ENCODE assay signal across 8 cellular contexts in the genomic region with DNA sequence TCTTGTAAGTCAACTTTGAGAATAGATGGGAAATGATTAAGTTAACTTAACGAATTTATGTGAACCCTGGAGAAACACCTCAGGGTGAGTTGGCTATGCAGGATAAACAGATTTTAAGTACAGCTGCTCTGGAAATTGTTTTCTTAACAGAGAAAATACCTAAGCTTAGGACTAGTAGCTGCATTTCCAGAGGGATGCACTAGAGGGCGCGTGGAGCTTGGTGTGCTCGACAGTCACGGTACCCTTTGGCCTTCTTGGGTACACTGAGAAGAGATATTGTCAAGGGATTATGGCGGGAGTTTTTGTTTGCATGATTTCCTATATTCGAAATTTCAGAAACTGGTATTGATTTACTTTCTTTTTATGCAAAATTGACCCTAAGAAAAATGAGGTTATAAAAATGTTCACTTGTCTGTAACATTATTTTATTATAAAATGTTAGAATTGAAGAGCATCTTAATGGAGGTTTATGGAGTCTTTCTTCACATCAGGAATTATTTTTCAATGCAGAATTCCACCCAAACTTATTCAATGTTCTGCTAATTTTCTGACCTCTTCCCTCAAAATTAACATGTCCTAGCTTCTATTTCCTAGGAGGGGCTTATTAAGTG. TPM values are rescaled to one million over a fixed set of nuclear protein-coding genes. Genes with fewer than 3 reads are reported as not detected.
DNase-seq lines count a peak whose midpoint lies in the region; ATAC-seq and TF ChIP-seq lines count a peak whose summit lies in the region.

No MANE protein-coding gene starts in this region.

- DNase-seq in GF-D8 (lab: John Stamatoyannopoulos, UW) (peak; percentile 2), GOT3 (lab: John Stamatoyannopoulos, UW) (peak; percentile 8), LNCaP clone FGC (ENCODE audit: low read depth) (peak; percentile 23), Peyer's patch (peak; percentile 56 to 86 (median 58)), foreskin keratinocyte (peak in 1 of 2 donors; percentile 21), nucleus accumbens (lab: John Stamatoyannopoulos, UW) (peak in 48 of 56 donors; percentile 2 to 89 (median 28)), thyroid gland (peak; percentile 81 to 86)
- peak; percentile 60 to 73 for DNase-seq in activated T-cell treated with anti-CD3 and anti-CD28 coated beads, Interleukin-2, amount 50 U/mL, for 72 hours

- H3K9me3 Mint-ChIP-seq in activated T-cell treated with anti-CD3 and anti-CD28 coated beads, Interleukin-2, amount 50 U/mL, for 72 hours = peaks cover 0 to 5% of the 10 kb centered on the region in 2 donors

- WGBS in thyroid gland, 2 donors = 2% methylated on average over 7 of the region's 7 CpGs

- peaks cover 20% of the 10 kb centered on the region for H3K27me3 Mint-ChIP-seq in activated T-cell treated with anti-CD3 and anti-CD28 coated beads, Interleukin-2, amount 50 U/mL, for 72 hours (ENCODE audit: low read depth)

- H3K4me3 Mint-ChIP-seq in activated T-cell treated with anti-CD3 and anti-CD28 coated beads, Interleukin-2, amount 50 U/mL, for 72 hours = no peak overlapping the region

- H3K4me3 ChIP-seq in LNCaP clone FGC (ENCODE audit: low read depth, low read length) = no peak overlapping the region
- no peak overlapping the region for H3K4me3 ChIP-seq in Peyer's patch
- H3K4me3 ChIP-seq in thyroid gland (replicated peaks in 1 of 3) = no peak overlapping the region

- TF ChIP-seq CTCF in LNCaP clone FGC (IDR thresholded peaks at IDR 0.05; ENCODE audit: control insufficient read depth, extremely low read depth, insufficient read depth) (peak; percentile 99), Peyer's patch (IDR thresholded peaks at IDR 0.05) (peak; percentile 24 to 74 (median 66)), foreskin keratinocyte (conservative IDR thresholded peaks at IDR 0.05) (peak; percentile 75), thyroid gland (IDR thresholded peaks at IDR 0.05) (peak; percentile 61 to 92 (median 70))

- no peaks in the 10 kb centered on the region for H3K4me1 Mint-ChIP-seq in activated T-cell treated with anti-CD3 and anti-CD28 coated beads, Interleukin-2, amount 50 U/mL, for 72 hours (ENCODE audit: low read depth)

- H3K27me3 ChIP-seq in Peyer's patch = no peaks in the 10 kb centered on the region
- no peaks in the 10 kb centered on the region for H3K27me3 ChIP-seq in foreskin keratinocyte
- H3K27me3 ChIP-seq in thyroid gland = no peaks in the 10 kb centered on the region

- H3K27ac ChIP-seq in Peyer's patch (no peak overlapping the region), foreskin keratinocyte (no peak overlapping the region), thyroid gland (no peak overlapping the region)

- no peaks in the 10 kb centered on the region for H3K4me1 ChIP-seq in Peyer's patch
- no peaks in the 10 kb centered on the region for H3K4me1 ChIP-seq in foreskin keratinocyte
- H3K4me1 ChIP-seq in thyroid gland = no peaks in the 10 kb centered on the region

- H3K9me3 ChIP-seq in Peyer's patch (no peaks in the 10 kb centered on the region), thyroid gland (no peaks in the 10 kb centered on the region)

- no peak overlapping the region for H3K27ac Mint-ChIP-seq in activated T-cell treated with anti-CD3 and anti-CD28 coated beads, Interleukin-2, amount 50 U/mL, for 72 hours

- no peaks in the 10 kb centered on the region for H3K36me3 Mint-ChIP-seq in activated T-cell treated with anti-CD3 and anti-CD28 coated beads, Interleukin-2, amount 50 U/mL, for 72 hours (ENCODE audit: insufficient read depth in 2 of 2)

- no peaks in the 10 kb centered on the region for H3K36me3 ChIP-seq in Peyer's patch
- H3K36me3 ChIP-seq in thyroid gland = no peaks in the 10 kb centered on the region

- peak in 1 of 2 donors; percentile 40 for ATAC-seq in activated T-cell treated with anti-CD3 and anti-CD28 coated beads, Interleukin-2, amount 50 U/mL, for 72 hours (replicated peaks in 1 of 2)
- ATAC-seq in foreskin keratinocyte = peak; percentile 69

- no peak for TF ChIP-seq POLR2A in Peyer's patch (IDR thresholded peaks at IDR 0.05)
- TF ChIP-seq POLR2A in thyroid gland (IDR thresholded peaks at IDR 0.05) = no peak

- intact Hi-C loops in thyroid gland (cut with DNase I) = no loop called here

RNA-seq across cellular contexts. Expression of a gene that starts 58.4 kb away (rescaled TPM):
- 1 to 10 TPM in 1 of 4 donors, under 1 TPM in 1, not detected in 2; 0.13 to 1.7 TPM for total RNA-seq in Peyer's patch
- total RNA-seq in activated T-cell treated with anti-CD3 and anti-CD28 coated beads, Interleukin-2, amount 50 U/mL, for 72 hours = not detected
- not detected in 2 replicates for total RNA-seq in foreskin keratinocyte
- not detected in 2 replicates for polyA plus RNA-seq in foreskin keratinocyte
- total RNA-seq in thyroid gland = 1 to 10 TPM; 1.6 to 2.9 (median 2.2) TPM
